Comparison of ENCODE assay signal across 21 cellular contexts in genomic region chr6:132570221-132570777, GRCh38. TPM values are rescaled to one million over a fixed set of nuclear protein-coding genes. Genes with fewer than 3 reads are reported as not detected.
"Had no signal": no experiment of that assay in that cellular context is flagged by ENCODE, and none has a peak within 500 bp of the region (broad histone marks: within the 10 kb centered on the region; RNA-seq: fewer than 3 reads in every experiment).

Gene TAAR6 (plus strand): TSS chr6:132570322. CDS start chr6:132570322, 0 bp downstream.

- H3K9me3 ChIP-seq: heart left ventricle, psoas muscle, spleen had no signal

- H3K27ac ChIP-seq: coronary artery, heart left ventricle, psoas muscle, WERI-Rb-1 had no signal

- H3K4me3 ChIP-seq: coronary artery, heart left ventricle, psoas muscle, spleen had no signal

- H3K27me3 ChIP-seq: spleen had no signal

- DNase-seq: activated CD4-positive, alpha-beta memory T cell treated with anti-CD3 and anti-CD28 coated beads, Interleukin-2, amount 10 ng/mL, durations not matched to agents 7 days and 5 days; activated CD4-positive, alpha-beta T cell treated with anti-CD3 and anti-CD28 coated beads for 36 hours; activated naive CD4-positive, alpha-beta T cell treated with anti-CD3 and anti-CD28 coated beads, Interleukin-2, amount 10 ng/mL, durations not matched to agents 7 days and 5 days; activated T-cell treated with anti-CD3 and anti-CD28 coated beads, Interleukin-2, amount 50 U/mL, for 24 hours; central memory CD4-positive, alpha-beta T cell; effector CD4-positive, alpha-beta T cell; foreskin melanocyte; heart left ventricle; islet precursor cell; natural killer cell; occipital lobe; psoas muscle; spleen; stimulated activated naive CD8-positive, alpha-beta T cell treated with anti-CD3 and anti-CD28 coated beads, Interleukin-15, amount 100 ng/mL, for 72 hours; T-helper 17 cell; WERI-Rb-1 had no signal

- H3K4me1 ChIP-seq: heart left ventricle, psoas muscle, spleen had no signal

- H3K36me3 ChIP-seq: heart left ventricle, spleen, WERI-Rb-1 had no signal

- ATAC-seq: activated CD4-positive, alpha-beta T cell treated with anti-CD3 and anti-CD28 coated beads for 36 hours; heart left ventricle; left lobe of liver; natural killer cell; psoas muscle; sciatic nerve; stimulated activated naive CD8-positive, alpha-beta T cell treated with anti-CD3 and anti-CD28 coated beads, Interleukin-15, amount 100 ng/mL, for 72 hours; T-helper 17 cell had no signal

RNA-seq across cellular contexts. Expression of gene TAAR6, which starts in this region (rescaled TPM):
- total RNA-seq: activated CD4-positive, alpha-beta memory T cell treated with anti-CD3 and anti-CD28 coated beads, Interleukin-2, amount 10 ng/mL, durations not matched to agents 7 days and 5 days; activated CD4-positive, alpha-beta T cell treated with anti-CD3 and anti-CD28 coated beads for 36 hours; endothelial cell of umbilical vein; heart left ventricle; left lobe of liver; natural killer cell; occipital lobe; psoas muscle; sciatic nerve; spleen; T-helper 17 cell; urinary bladder had no signal
